10 cellular contexts compared by ENCODE assay signal in genomic region chr2:112092286-112093041, GRCh38. TPM values are rescaled to one million over a fixed set of nuclear protein-coding genes. Genes with fewer than 3 reads are reported as not detected.
A peak's percentile ranks its signal among the peaks of the same experiment; 100 is the strongest.
DNase-seq lines count a peak whose midpoint lies in the region; ATAC-seq and TF ChIP-seq lines count a peak whose summit lies in the region.
"Had no signal": no experiment of that assay in that cellular context is flagged by ENCODE, and none has a peak within 500 bp of the region (broad histone marks: within the 10 kb centered on the region; RNA-seq: fewer than 3 reads in every experiment).

No MANE protein-coding gene starts in this region.

- H3K27me3 ChIP-seq in left lung, result no peaks in the 10 kb centered on the region
- H3K27me3 ChIP-seq in right lobe of liver, result no peaks in the 10 kb centered on the region
- H3K27me3 ChIP-seq: neutrophil had no signal

- no peak for TF ChIP-seq POLR2A in right lobe of liver (IDR thresholded peaks at IDR 0.05)

- 93% methylated on average over 5 of the region's 6 CpGs for WGBS in right lobe of liver (ENCODE audit: insufficient coverage, low coverage, low lambda C conversion rate, missing lambda C conversion rate)

- no peak for TF ChIP-seq CTCF in left lung (IDR thresholded peaks at IDR 0.05)
- TF ChIP-seq CTCF in right lobe of liver (IDR thresholded peaks at IDR 0.05), result no peak

- no peaks in the 10 kb centered on the region for H3K9me3 ChIP-seq in left lung
- H3K9me3 ChIP-seq in right lobe of liver, result no peaks in the 10 kb centered on the region
- H3K9me3 ChIP-seq: neutrophil had no signal

- H3K4me3 ChIP-seq in left lung (no peak overlapping the region), right lobe of liver (no peak overlapping the region)

- H3K27ac ChIP-seq in left lung (peak overlapping the region; percentile 50 to 60), right lobe of liver (no peak overlapping the region)
- H3K27ac ChIP-seq: neutrophil had no signal

- peak; percentile 72 for DNase-seq in A172 (ENCODE audit: low spot score)
- DNase-seq in HCEC 1CT, result peak; percentile 62
- DNase-seq in astrocyte of the hippocampus (ENCODE audit: low read depth, low spot score), result peak; percentile 84
- no peak for DNase-seq in left lung
- no peak for DNase-seq in stimulated activated CD8-positive, alpha-beta memory T cell treated with anti-CD3 and anti-CD28 coated beads, Interleukin-4, amount 100 ng/mL, for 48 hours
- no peak for DNase-seq in SHP77 (lab: John Stamatoyannopoulos, UW)
- no peak for DNase-seq in right lobe of liver
- DNase-seq: NCI-H2081 treated with DMSO at 0.1 percent for 48 hours had no signal

- ATAC-seq in left lung, result peak; percentile 53
- ATAC-seq in HG03457 (IDR thresholded peaks at IDR 0.05; ENCODE audit: unreplicated experiment), result no peak
- ATAC-seq in right lobe of liver, result no peak

- intact Hi-C loops in left lung (cut with DNase I), result no loop called here
- intact Hi-C loops in right lobe of liver (cut with DNase I), result no loop called here

- peaks cover 0 to 61% of the 10 kb centered on the region in 2 donors for H3K36me3 ChIP-seq in left lung
- H3K36me3 ChIP-seq in right lobe of liver, result peaks cover 0 to 14% (median 5%) of the 10 kb centered on the region in 4 donors

- H3K4me1 ChIP-seq in left lung (peaks cover 0 to 15% of the 10 kb centered on the region in 2 donors), right lobe of liver (no peaks in the 10 kb centered on the region)

RNA-seq across cellular contexts. Expression of gene TMEM87B, which starts 37.4 kb away (rescaled TPM):
- 26.0 and 41.6 TPM in 2 replicates for total RNA-seq in A172 (2014; rRNA removed; shearing (Covaris generic))
- total RNA-seq in left lung (10 to 100 TPM; 32.2 to 36.8 TPM), right lobe of liver (10 to 100 TPM in 3 of 6 experiments, 1 to 10 TPM in 3; 5.4 to 18.0 (median 8.8) TPM)

RNA-seq across cellular contexts. Expression of gene FBLN7, which starts 45.7 kb away (rescaled TPM):
- 1.5 and 2.9 TPM in 2 replicates for total RNA-seq in A172 (2014; rRNA removed; shearing (Covaris generic))
- total RNA-seq in left lung (1 to 10 TPM; 2.6 to 3.1 TPM), right lobe of liver (1 to 10 TPM; 1.2 to 5.4 (median 2.9) TPM)

Comparison
In these comparisons a context has a peak if more than half of its experiments do, and no peak if none do; other contexts are left out.
1. DNase-seq: peak in A172 (single experiment), HCEC 1CT (single experiment) and astrocyte of the hippocampus (single experiment); none in left lung (0 of 2), stimulated activated CD8-positive, alpha-beta memory T cell treated with anti-CD3 and anti-CD28 coated beads, Interleukin-4, amount 100 ng/mL, for 48 hours (single experiment), SHP77 (0 of 2) and right lobe of liver (0 of 3).
2. H3K27ac ChIP-seq: peak in left lung (2 of 2); none in right lobe of liver (0 of 3).